Comparison of ENCODE assay signal across 18 cellular contexts in genomic region chr3:157070186-157070585, GRCh38.
DNase-seq lines count a peak whose midpoint lies in the region; ATAC-seq, FAIRE-seq and TF ChIP-seq lines count a peak whose summit lies in the region.
"Had no signal": no experiment of that assay in that cellular context is flagged by ENCODE, and none has a peak within 500 bp of the region (broad histone marks: within the 10 kb centered on the region; RNA-seq: fewer than 3 reads in every experiment).

No MANE protein-coding gene starts in this region.

- no peaks in the 10 kb centered on the region for H4K20me1 ChIP-seq in HepG2 (ENCODE audit: insufficient read depth, low read length)

- H3K9ac ChIP-seq in HepG2 (ENCODE audit: insufficient read depth, low read depth, low read length): no peak overlapping the region

- H3K4me1 ChIP-seq in right lobe of liver: peaks cover 0 to 26% (median 0%) of the 10 kb centered on the region in 4 donors
- H3K4me1 ChIP-seq in HepG2 (ENCODE audit: insufficient read depth, low read length): 0 out of 2 replicates have a peak, but pooled peaks cover 11% of the 10 kb centered on the region
- H3K4me1 ChIP-seq in mucosa of descending colon (ENCODE audit: low read depth): peaks cover 12% of the 10 kb centered on the region
- peaks cover 0 to 13% (median 0%) of the 10 kb centered on the region in 4 donors for H3K4me1 ChIP-seq in sigmoid colon
- H3K4me1 ChIP-seq in aorta (ENCODE audit: control insufficient read depth in 1 of 2, insufficient read depth in 2 of 2, low read length in 2 of 2): no peaks in the 10 kb centered on the region
- H3K4me1 ChIP-seq: Caco-2 had no signal

- in situ Hi-C loops in HepG2 (cut with HindIII; ENCODE audit: extremely low pct_ligation_motif_present, low pct_unique_long_range_greater_than_20kb) (no loop called here), GM13976 (cut with MboI; ENCODE audit: low sequenced_read_pairs, unreplicated experiment) (loop anchor here (10.0 kb wide), 1 partner anchor 245 kb away; the partner anchor contains the start of gene LEKR1)

- H3K36me3 ChIP-seq in right lobe of liver (no peaks in the 10 kb centered on the region), HepG2 (replicated peaks in 1 of 2; ENCODE audit: control insufficient read depth in 1 of 2, insufficient read depth in 2 of 2, low read length in 2 of 2) (no peaks in the 10 kb centered on the region), mucosa of descending colon (ENCODE audit: low read depth) (no peaks in the 10 kb centered on the region), sigmoid colon (no peaks in the 10 kb centered on the region), aorta (ENCODE audit: control insufficient read depth in 1 of 2, insufficient read depth in 2 of 2, low read length in 1 of 2) (no peaks in the 10 kb centered on the region)

- no peak overlapping the region for H3K4me3 ChIP-seq in right lobe of liver
- no peak overlapping the region for H3K4me3 ChIP-seq in HepG2 (replicated peaks in 1 of 3; ENCODE audit: insufficient read depth in 1 of 3, low read depth in 2 of 3, low read length in 3 of 3)
- no peak overlapping the region for H3K4me3 ChIP-seq in mucosa of descending colon
- no peak overlapping the region for H3K4me3 ChIP-seq in sigmoid colon
- H3K4me3 ChIP-seq in aorta (ENCODE audit: low read length in 2 of 2): no peak overlapping the region

- intact Hi-C loops in right lobe of liver (cut with DNase I) (no loop called here), HepG2 (cut with micrococcal nuclease; ENCODE audit: unreplicated experiment) (no loop called here), mucosa of descending colon (cut with DNase I, micrococcal nuclease) (loop anchor here in 1 of 2 donors (10.0 kb wide), 1 partner anchor 245 kb away; the partner anchor contains the start of gene LEKR1), sigmoid colon (cut with DNase I) (no loop called here), aorta (cut with DNase I) (loop anchor here (10.0 kb wide), 2 partner anchors 175 to 235 kb away; no protein-coding TSS in a partner anchor)

- peak; percentile 13 to 65 (median 46) for ATAC-seq in right lobe of liver
- no peak for ATAC-seq in HepG2
- peak; percentile 77 for ATAC-seq in mucosa of descending colon
- ATAC-seq in aorta (ENCODE audit: low FRiP score): peak; percentile 5
- ATAC-seq in GM21737 (IDR thresholded peaks at IDR 0.05; ENCODE audit: unreplicated experiment): no peak

- FAIRE-seq in HepG2 (lab: Jason Lieb, UNC): no peak
- FAIRE-seq: G401.6 had no signal

- H3K27me3 ChIP-seq in right lobe of liver (no peaks in the 10 kb centered on the region), HepG2 (ENCODE audit: control insufficient read depth in 1 of 2, insufficient read depth in 2 of 2, low read length in 2 of 2) (peaks cover 2 to 12% of the 10 kb centered on the region in 2 experiments; a peak in 3 of 5 replicates), sigmoid colon (no peaks in the 10 kb centered on the region), aorta (ENCODE audit: control insufficient read depth in 1 of 2, insufficient read depth in 2 of 2, low read length in 1 of 2) (no peaks in the 10 kb centered on the region)

- TF ChIP-seq EP300 in HepG2 (IDR thresholded peaks at IDR 0.05; ENCODE audit: low read depth in 2 of 2, low read length in 2 of 2) (no peak), HepG2 (CRISPR knock-in tag; IDR thresholded peaks at IDR 0.05; ENCODE audit: borderline replicate concordance) (no peak), sigmoid colon (IDR thresholded peaks at IDR 0.05) (no peak)

- CTCF ChIA-PET in HepG2 (lab: Yijun Ruan, JAX; ENCODE audit: low intra/inter-chr PET ratio, low total read pairs): no interaction called here

- no peaks in the 10 kb centered on the region for H3K79me2 ChIP-seq in HepG2 (ENCODE audit: insufficient read depth, low read length)

- POLR2A ChIA-PET in HepG2 (lab: Yijun Ruan, JAX): no interaction called here

- 93% methylated on average over 1 of the region's 1 CpG for WGBS in right lobe of liver (ENCODE audit: insufficient coverage, low coverage, low lambda C conversion rate, missing lambda C conversion rate)
- 11% methylated on average over 1 of the region's 1 CpG for WGBS in HepG2 (ENCODE audit: low lambda C conversion rate)
- 54 to 70% methylated on average over 1 of the region's 1 CpG for WGBS in sigmoid colon, 2 donors
- 93 to 95% methylated on average over 1 of the region's 1 CpG for WGBS in aorta, 2 donors

- H3K27ac ChIP-seq in right lobe of liver (peak overlapping the region in 1 of 3 donors; percentile 39), HepG2 (ENCODE audit: extremely low read length, insufficient read depth, low read length) (no peak overlapping the region), sigmoid colon (peak overlapping the region in 3 of 4 donors; percentile 13 to 53 (median 51)), aorta (ENCODE audit: low read depth in 1 of 2, low read length in 2 of 2) (no peak overlapping the region)

- H3K4me2 ChIP-seq in HepG2 (ENCODE audit: low read depth, low read length): no peak overlapping the region

- H3K9me3 ChIP-seq in right lobe of liver (no peaks in the 10 kb centered on the region), HepG2 (ENCODE audit: low read length) (no peaks in the 10 kb centered on the region), mucosa of descending colon (no peaks in the 10 kb centered on the region), sigmoid colon (no peaks in the 10 kb centered on the region), aorta (ENCODE audit: control insufficient read depth, low read length) (no peaks in the 10 kb centered on the region)
- H3K9me3 ChIP-seq: Caco-2 had no signal

- TF ChIP-seq POLR2A in right lobe of liver (IDR thresholded peaks at IDR 0.05) (no peak), HepG2 (IDR thresholded peaks at IDR 0.05; ENCODE audit: insufficient read depth in 1 of 2, low read depth in 2 of 2, low read length in 2 of 2) (no peak), sigmoid colon (IDR thresholded peaks at IDR 0.05) (no peak)

- no peak overlapping the region for H2AFZ ChIP-seq in HepG2 (ENCODE audit: low read length)

- DNase-seq in right lobe of liver (no peak), HepG2 (ENCODE audit: low spot score) (no peak), mucosa of descending colon (no peak), sigmoid colon (no peak), aorta (no peak), HK-2 (ENCODE audit: unreplicated experiment) (no peak), GM13976 (ENCODE audit: low spot score) (no peak)
- DNase-seq: Caco-2; CD4-positive, CD25-positive, alpha-beta regulatory T cell; HCEC 1CT; MM.1S; NCI-H1105; NCI-H2081; NCI-H2171 treated with DMSO at 0.1 percent for 48 hours; NCI-H446; SHP77 treated with DMSO at 0.1 percent for 48 hours had no signal

- TF ChIP-seq CTCF in right lobe of liver (IDR thresholded peaks at IDR 0.05): no peak
- no peak for TF ChIP-seq CTCF in HepG2 (CRISPR knock-in tag; IDR thresholded peaks at IDR 0.05)
- no peak for TF ChIP-seq CTCF in mucosa of descending colon (IDR thresholded peaks at IDR 0.05)
- TF ChIP-seq CTCF in sigmoid colon (IDR thresholded peaks at IDR 0.05): no peak
- no peak for TF ChIP-seq CTCF in GM13976 (IDR thresholded peaks at IDR 0.05; ENCODE audit: borderline replicate concordance, control extremely low read depth, extremely low read depth, insufficient read depth, missing control alignments)

- no TSS peak for BruUV-seq in HepG2 (replicated peaks; lab: Mats Ljungman, UMichigan)

- no peak for TF ChIP-seq RAD21 in HepG2 (CRISPR knock-in tag; IDR thresholded peaks at IDR 0.05)

TF ChIP-seq in HepG2, 621 proteins besides CTCF, POLR2A, EP300 and RAD21 (continues in another document):
- TF ChIP-seq SAP130 (CRISPR knock-in tag; IDR thresholded peaks at IDR 0.05; ENCODE audit: low read depth) (no peak), RFX1 (IDR thresholded peaks at IDR 0.05) (no peak), TCF12 (IDR thresholded peaks at IDR 0.05) (no peak), TCF12 (CRISPR knock-in tag; IDR thresholded peaks at IDR 0.05) (no peak), RORA (CRISPR knock-in tag; IDR thresholded peaks at IDR 0.05) (no peak), ZNF615 (CRISPR knock-in tag; IDR thresholded peaks at IDR 0.05; ENCODE audit: borderline replicate concordance) (no peak), HDAC1 (CRISPR knock-in tag; IDR thresholded peaks at IDR 0.05) (no peak), ZBTB1 (CRISPR knock-in tag; IDR thresholded peaks at IDR 0.05; ENCODE audit: borderline replicate concordance) (no peak), JDP2 (CRISPR knock-in tag; IDR thresholded peaks at IDR 0.05; ENCODE audit: borderline replicate concordance) (no peak), SNAI1 (CRISPR knock-in tag; IDR thresholded peaks at IDR 0.05; ENCODE audit: borderline replicate concordance) (no peak), ZNF550 (CRISPR knock-in tag; IDR thresholded peaks at IDR 0.05; ENCODE audit: borderline replicate concordance) (no peak), ZNF639 (CRISPR knock-in tag; conservative IDR thresholded peaks at IDR 0.05) (no peak)

Comparison
In these comparisons a context has a peak if more than half of its experiments do, and no peak if none do; other contexts are left out.
1. ATAC-seq: peak in right lobe of liver (4 of 4), mucosa of descending colon (single experiment) and aorta (single experiment); none in HepG2 (single experiment) and GM21737 (single experiment).
2. H3K27ac ChIP-seq: peak in sigmoid colon (3 of 4); none in HepG2 (single experiment) and aorta (0 of 2).
3. intact Hi-C loops: an anchor here in aorta (10.0 kb wide); none called in right lobe of liver, HepG2 and sigmoid colon.